1 cellular context compared by ENCODE assay signal in genomic region chr3:12024959-12025570, GRCh38.
TF ChIP-seq lines count a peak whose summit lies in the region.

No MANE protein-coding gene starts in this region.

TF ChIP-seq in GM23338, 12 proteins besides CTCF, POLR2A, EP300 and RAD21 (continued from another document):
- TF ChIP-seq POLR2AphosphoS5 (IDR thresholded peaks at IDR 0.05; ENCODE audit: low read depth) (no peak), REST (IDR thresholded peaks at IDR 0.05; ENCODE audit: unreplicated experiment) (no peak), ETS1 (IDR thresholded peaks at IDR 0.05) (no peak), ZNF114 (CRISPR knock-in tag; IDR thresholded peaks at IDR 0.05) (no peak), STAT1 (IDR thresholded peaks at IDR 0.05; ENCODE audit: unreplicated experiment) (no peak), ZNF331 (CRISPR knock-in tag; IDR thresholded peaks at IDR 0.05; ENCODE audit: low read depth) (no peak), CREB1 (CRISPR knock-in tag; IDR thresholded peaks at IDR 0.05; ENCODE audit: low read depth) (no peak), EZH2phosphoT487 (IDR thresholded peaks at IDR 0.05; ENCODE audit: unreplicated experiment) (no peak)
